ENCODE assay signal across 20 cellular contexts in genomic region chr1:46044116-46044515, GRCh38.
A peak's percentile ranks its signal among the peaks of the same experiment; 100 is the strongest.
DNase-seq lines count a peak whose midpoint lies in the region; ATAC-seq, FAIRE-seq and TF ChIP-seq lines count a peak whose summit lies in the region.
"Had no signal": no experiment of that assay in that cellular context is flagged by ENCODE, and none has a peak within 500 bp of the region (broad histone marks: within the 10 kb centered on the region; RNA-seq: fewer than 3 reads in every experiment).

No MANE protein-coding gene starts in this region.

- no peaks in the 10 kb centered on the region for H4K20me1 ChIP-seq in MM.1S (ENCODE audit: insufficient read depth, low read length)
- H4K20me1 ChIP-seq in H1 (replicated peaks in 1 of 2; ENCODE audit: control insufficient read depth in 1 of 2, insufficient read depth in 2 of 2, low read length in 2 of 2), result peaks cover 0 to 1% of the 10 kb centered on the region in 2 experiments

- H3K4me1 ChIP-seq in MM.1S (ENCODE audit: low read length) (peaks cover 35% of the 10 kb centered on the region), H1 (replicated peaks in 1 of 4; ENCODE audit: control insufficient read depth in 3 of 4, insufficient read depth in 4 of 4, low read length in 3 of 4) (peaks cover 4 to 11% (median 8%) of the 10 kb centered on the region in 4 experiments; a peak in 4 of 7 replicates)

- CTCF ChIA-PET in H1 (lab: Charles Lee; ENCODE audit: partially characterized antibody), result interaction anchor here (0.8 to 3.1 kb wide), 4 partner anchors 10 to 143 kb away, joined by 3 to 18 read pairs (median 6); no protein-coding TSS in a partner anchor

- H3K4me2 ChIP-seq in MM.1S (ENCODE audit: low read depth, low read length), result no peak overlapping the region
- peak overlapping the region in 1 of 2 experiments; percentile 51; a peak in 1 of 4 replicates for H3K4me2 ChIP-seq in H1 (ENCODE audit: insufficient read depth in 1 of 2, low read depth in 2 of 2, low read length in 2 of 2)
- H3K4me2 ChIP-seq: SK-N-SH had no signal

- FAIRE-seq in H1 (lab: Jason Lieb, UNC), result no peak
- FAIRE-seq: H54 had no signal

- no peak for DNase-seq in MM.1S
- no peak for DNase-seq in H1 (ENCODE audit: low read depth in 1 of 2, low spot score in 2 of 2)
- DNase-seq in NK-92 (lab: John Stamatoyannopoulos, UW; ENCODE audit: unreplicated experiment), result no peak
- no peak for DNase-seq in activated T-cell treated with anti-CD3 and anti-CD28 coated beads, Interleukin-2, amount 50 U/mL, for 4 hours
- DNase-seq in GM03348 (ENCODE audit: low spot score), result no peak
- DNase-seq in posterior vena cava (ENCODE audit: low spot score), result no peak
- DNase-seq: ACHN; HFFc6; IMR-90; NCI-H1092 treated with DMSO at 0.1 percent for 48 hours; NCI-H146; NCI-H2081; NCI-H2171 treated with DMSO at 0.1 percent for 48 hours; NCI-H446; NK-92 treated with Interleukin-12 subunit alpha and Interleukin-12 subunit beta, amount 100 ng/mL, for 24 hours; PC-3; SHP77 treated with DMSO at 0.1 percent for 48 hours; SK-N-SH had no signal

- no peak overlapping the region for H3K56ac ChIP-seq in H1 (replicated peaks; ENCODE audit: insufficient read length, low read depth, low read length)

- no peak overlapping the region for H3K23ac ChIP-seq in H1 (ENCODE audit: insufficient read length)

- H3K79me2 ChIP-seq in MM.1S (ENCODE audit: low read length) (no peaks in the 10 kb centered on the region), H1 (ENCODE audit: control insufficient read depth in 1 of 2, insufficient read depth in 2 of 2, low read length in 2 of 2) (no peaks in the 10 kb centered on the region)

- WGBS in H1 (ENCODE audit: extremely low coverage in 1 of 2, insufficient coverage in 1 of 2, insufficient read length in 1 of 2, insufficient replicate concordance in 2 of 2, low coverage in 1 of 2, low lambda C conversion rate in 2 of 2, missing lambda C conversion rate in 1 of 2), 2 experiments, result 82% methylated on average over 5 of the region's 5 CpGs; no CpG with 5 or more reads in 1 of the 2 experiments

- no peak overlapping the region for H2AFZ ChIP-seq in MM.1S (ENCODE audit: low read length)
- no peak overlapping the region for H2AFZ ChIP-seq in H1 (ENCODE audit: low read length)

- TF ChIP-seq POLR2A in H1 (IDR thresholded peaks at IDR 0.05; ENCODE audit: control extremely low read depth in 1 of 2, low read depth in 2 of 2, low read length in 2 of 2), result no peak

- H2BK20ac ChIP-seq in H1 (ENCODE audit: low read length), result no peak overlapping the region

- H3K27me3 Mint-ChIP-seq in activated T-cell treated with anti-CD3 and anti-CD28 coated beads, Interleukin-2, amount 50 U/mL, for 4 hours (ENCODE audit: low read depth), result peaks cover 5% of the 10 kb centered on the region

- TF ChIP-seq EP300 in H1 (IDR thresholded peaks at IDR 0.05; ENCODE audit: borderline replicate concordance in 1 of 2, low read depth in 2 of 2, low read length in 2 of 2), result no peak

- H2BK5ac ChIP-seq in H1 (ENCODE audit: low read depth, low read length), result no peak overlapping the region

- no peak overlapping the region for H2BK15ac ChIP-seq in H1 (ENCODE audit: low read length)

- TF ChIP-seq RAD21 in H1 (IDR thresholded peaks at IDR 0.05 in 1 of 2, conservative IDR thresholded peaks at IDR 0.05 in 1 of 2; ENCODE audit: low read depth in 2 of 2, low read length in 2 of 2), result no peak

- H4K5ac ChIP-seq in H1 (ENCODE audit: insufficient read length, low read depth, low read length), result no peak overlapping the region

- H4K8ac ChIP-seq in H1 (ENCODE audit: extremely low read depth, insufficient read depth, low read length), result no peak overlapping the region

- H3K23me2 ChIP-seq in H1 (ENCODE audit: low read depth, low read length), result no peaks in the 10 kb centered on the region

- no peaks in the 10 kb centered on the region for H3K9me2 ChIP-seq in MM.1S (replicated peaks; ENCODE audit: insufficient read depth, low read length)
- H3K9me2 ChIP-seq: SK-N-SH had no signal

- no peak overlapping the region for H2BK12ac ChIP-seq in H1 (ENCODE audit: low read depth, low read length)

- H3K27me3 ChIP-seq in MM.1S (replicated peaks; ENCODE audit: insufficient read depth, low read length) (no peaks in the 10 kb centered on the region), H1 (replicated peaks in 1 of 4; ENCODE audit: control insufficient read depth in 3 of 4, extremely low read depth in 1 of 4, insufficient read depth in 3 of 4, low read length in 3 of 4) (no peaks in the 10 kb centered on the region; a peak in 1 of 7 replicates)

- POLR2A ChIA-PET in H1 (lab: Charles Lee; ENCODE audit: partially characterized antibody), result interaction anchor here (0.7 to 1.6 kb wide), 2 partner anchors 110 to 160 kb away, joined by 4 read pairs; no protein-coding TSS in a partner anchor

- no peak overlapping the region for H2AK5ac ChIP-seq in H1 (ENCODE audit: low read depth, low read length)

- no peak overlapping the region for H3K18ac ChIP-seq in H1 (ENCODE audit: extremely low read depth, low read length)

- H3K9ac ChIP-seq in MM.1S (ENCODE audit: low read length), result no peak overlapping the region
- no peak overlapping the region for H3K9ac ChIP-seq in H1 (replicated peaks in 1 of 4; ENCODE audit: extremely low read depth in 1 of 4, low read depth in 3 of 4, low read length in 3 of 4)
- H3K9ac ChIP-seq: SK-N-SH had no signal

- H3K9me3 Mint-ChIP-seq in activated T-cell treated with anti-CD3 and anti-CD28 coated beads, Interleukin-2, amount 50 U/mL, for 4 hours, result no peaks in the 10 kb centered on the region
- H3K9me3 Mint-ChIP-seq: HFFc6 had no signal

- H3K4me1 Mint-ChIP-seq in activated T-cell treated with anti-CD3 and anti-CD28 coated beads, Interleukin-2, amount 50 U/mL, for 4 hours (ENCODE audit: low read depth), result peaks cover 4% of the 10 kb centered on the region

- H3K79me1 ChIP-seq in H1 (ENCODE audit: low read depth, low read length), result no peaks in the 10 kb centered on the region

- peak; percentile 7 for ATAC-seq in GM21528 (IDR thresholded peaks at IDR 0.05; ENCODE audit: low FRiP score, unreplicated experiment)
- no peak for ATAC-seq in activated T-cell treated with anti-CD3 and anti-CD28 coated beads, Interleukin-2, amount 50 U/mL, for 4 hours
- ATAC-seq: PC-3 had no signal

- TF ChIP-seq CTCF in MM.1S (IDR thresholded peaks at IDR 0.05; ENCODE audit: low read length), result no peak
- TF ChIP-seq CTCF in H1 (IDR thresholded peaks at IDR 0.05; ENCODE audit: control extremely low read depth in 1 of 3, insufficient read depth in 1 of 3, low read depth in 1 of 3, low read length in 3 of 3), result no peak

- no peak overlapping the region for H2BK120ac ChIP-seq in H1 (replicated peaks; ENCODE audit: low read depth, low read length)

- intact Hi-C loops in posterior vena cava (cut with DNase I), result no loop called here

- H3K36me3 Mint-ChIP-seq in activated T-cell treated with anti-CD3 and anti-CD28 coated beads, Interleukin-2, amount 50 U/mL, for 4 hours (ENCODE audit: insufficient read depth), result no peaks in the 10 kb centered on the region

- H3K27ac ChIP-seq in MM.1S (ENCODE audit: low read length) (peak overlapping the region; percentile 91; the same call in 1 of the 2 replicates), H1 (ENCODE audit: low read depth, low read length) (no peak overlapping the region)

- H3K4me3 ChIP-seq in MM.1S (ENCODE audit: low read length), result no peak overlapping the region
- H3K4me3 ChIP-seq in H1 (ENCODE audit: extremely low read depth in 1 of 4, insufficient read depth in 2 of 4, low read depth in 3 of 4, low read length in 4 of 4), result no peak overlapping the region

- H3K14ac ChIP-seq in H1 (ENCODE audit: insufficient read length), result no peak overlapping the region

- no peak overlapping the region for H3K4me3 Mint-ChIP-seq in activated T-cell treated with anti-CD3 and anti-CD28 coated beads, Interleukin-2, amount 50 U/mL, for 4 hours
- H3K4me3 Mint-ChIP-seq: HFFc6 had no signal

- H3K36me3 ChIP-seq in MM.1S (replicated peaks; ENCODE audit: insufficient read depth, low read length) (no peaks in the 10 kb centered on the region), H1 (ENCODE audit: control insufficient read depth in 2 of 4, insufficient read depth in 4 of 4, low read length in 3 of 4) (peaks cover 0 to 24% (median 0%) of the 10 kb centered on the region in 4 experiments; a peak in 3 of 8 replicates)

- H3K9me3 ChIP-seq in MM.1S (replicated peaks; ENCODE audit: insufficient read depth, low read length), result no peaks in the 10 kb centered on the region
- no peaks in the 10 kb centered on the region for H3K9me3 ChIP-seq in H1 (ENCODE audit: insufficient read depth in 2 of 2, low read depth in 1 of 2, low read length in 1 of 2)
- H3K9me3 ChIP-seq: SK-N-SH had no signal

- H3F3A ChIP-seq in MM.1S (ENCODE audit: insufficient read depth, low read length), result peaks cover 27% of the 10 kb centered on the region

- no peak overlapping the region for H4K91ac ChIP-seq in H1 (replicated peaks; ENCODE audit: insufficient read length, low read length)

- no peak overlapping the region for H3K4ac ChIP-seq in H1 (replicated peaks; ENCODE audit: insufficient read length, low read depth, low read length)

TF ChIP-seq in H1, 55 proteins besides CTCF, POLR2A, EP300 and RAD21:
- peak; percentile 62; the same call in 1 of the 2 replicates for TF ChIP-seq KDM1A (IDR thresholded peaks at IDR 0.05; ENCODE audit: borderline replicate concordance, low read length)
- no peak for TF ChIP-seq CHD2 (IDR thresholded peaks at IDR 0.05; ENCODE audit: low read length)
